Comparison of ENCODE assay signal across 1 cellular context in the genomic region with DNA sequence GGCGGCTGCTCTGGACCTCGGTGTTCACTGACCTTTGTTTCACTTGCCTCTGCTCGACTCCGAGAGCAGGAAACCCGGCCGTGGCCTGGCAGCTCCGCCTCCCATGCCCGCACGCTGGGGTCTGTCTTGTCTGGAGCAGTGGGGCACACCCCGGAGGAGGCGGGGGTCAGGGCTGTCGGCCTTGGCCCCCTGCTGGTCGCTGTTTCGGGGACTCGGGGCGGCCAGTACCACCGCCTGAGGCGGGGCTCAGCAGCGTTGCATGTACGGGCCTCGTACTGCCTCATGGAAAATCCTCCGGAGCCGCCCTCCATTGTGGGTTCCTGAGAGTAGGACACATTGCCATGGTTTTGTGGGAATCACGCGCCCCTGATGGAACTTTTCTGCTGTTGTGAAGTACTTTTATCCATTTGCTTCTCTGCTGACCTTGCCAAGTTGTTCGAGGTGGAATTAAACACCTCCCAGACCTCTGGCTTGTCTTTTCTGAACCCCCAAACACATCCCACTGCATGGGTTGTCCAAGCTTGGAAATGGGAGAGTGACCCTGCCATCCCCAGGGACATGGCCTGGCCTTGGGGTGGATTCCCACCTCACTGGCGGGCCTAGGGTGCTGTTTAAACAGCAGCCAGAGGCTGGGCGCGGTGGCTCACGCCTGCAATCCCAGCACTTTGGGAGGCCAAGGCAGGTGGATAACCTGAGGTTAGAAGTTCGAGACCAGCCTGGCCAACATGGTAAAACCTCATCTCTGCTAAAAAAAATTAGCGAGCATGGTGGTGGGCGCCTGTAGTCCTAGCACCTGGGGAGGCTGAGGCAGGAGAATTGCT.
TF ChIP-seq lines count a peak whose summit lies in the region.

No MANE protein-coding gene starts in this region.

TF ChIP-seq in HepG2, 621 proteins besides CTCF, POLR2A, EP300 and RAD21 (continued from another document):
- TF ChIP-seq ZNF564 (CRISPR knock-in tag; IDR thresholded peaks at IDR 0.05) (no peak), ZC3H13 (CRISPR knock-in tag; IDR thresholded peaks at IDR 0.05) (0 out of 2 replicates have a peak, but pooled peaks have one; percentile 15), ZFX (CRISPR knock-in tag; IDR thresholded peaks at IDR 0.05; ENCODE audit: low read depth) (peak; percentile 34), HOXA5 (CRISPR knock-in tag; IDR thresholded peaks at IDR 0.05) (no peak), CENPX (CRISPR knock-in tag; IDR thresholded peaks at IDR 0.05) (no peak), ZNF292 (CRISPR knock-in tag; IDR thresholded peaks at IDR 0.05; ENCODE audit: borderline replicate concordance, low read depth) (no peak), ZNF639 (CRISPR knock-in tag; conservative IDR thresholded peaks at IDR 0.05) (no peak), ZNF549 (CRISPR knock-in tag; IDR thresholded peaks at IDR 0.05) (no peak), HNRNPH1 (optimal IDR thresholded peaks at IDR 0.05; ENCODE audit: low read depth, low read length) (no peak), ZNF746 (CRISPR knock-in tag; IDR thresholded peaks at IDR 0.05) (no peak), THAP7 (CRISPR knock-in tag; IDR thresholded peaks at IDR 0.05) (no peak), ZNF232 (CRISPR knock-in tag; IDR thresholded peaks at IDR 0.05; ENCODE audit: borderline replicate concordance) (no peak), ZNF616 (CRISPR knock-in tag; IDR thresholded peaks at IDR 0.05; ENCODE audit: low read depth) (no peak), UBTF (CRISPR knock-in tag; IDR thresholded peaks at IDR 0.05) (peak; percentile 33; the same call in 1 of the 2 replicates), SRY (CRISPR knock-in tag; IDR thresholded peaks at IDR 0.05) (no peak), ZNF572 (CRISPR knock-in tag; IDR thresholded peaks at IDR 0.05) (no peak), ZFP41 (CRISPR knock-in tag; IDR thresholded peaks at IDR 0.05; ENCODE audit: borderline replicate concordance) (no peak), NONO (IDR thresholded peaks at IDR 0.05) (no peak), NONO (CRISPR knock-in tag; conservative IDR thresholded peaks at IDR 0.05) (no peak), HIC2 (CRISPR knock-in tag; IDR thresholded peaks at IDR 0.05; ENCODE audit: low read depth) (0 out of 2 replicates have a peak, but pooled peaks have one; percentile 27), PLRG1 (conservative IDR thresholded peaks at IDR 0.05) (no peak), GABPB1 (CRISPR knock-in tag; IDR thresholded peaks at IDR 0.05) (peak; percentile 35; the same call in 1 of the 2 replicates), HMGXB4 (CRISPR knock-in tag; IDR thresholded peaks at IDR 0.05; ENCODE audit: borderline replicate concordance in 1 of 2, low read depth in 1 of 2) (0 out of 4 replicates have a peak, but pooled peaks of 1 of the 2 experiments have one; percentile 19), ATF7-NPFF (CRISPR knock-in tag; IDR thresholded peaks at IDR 0.05; ENCODE audit: low read depth) (0 out of 2 replicates have a peak, but pooled peaks have one; percentile 35), RFXANK (CRISPR knock-in tag; IDR thresholded peaks at IDR 0.05) (no peak), HOXA7 (CRISPR knock-in tag; IDR thresholded peaks at IDR 0.05) (no peak), ZNF180 (CRISPR knock-in tag; IDR thresholded peaks at IDR 0.05; ENCODE audit: borderline replicate concordance, low read depth) (no peak), JDP2 (CRISPR knock-in tag; IDR thresholded peaks at IDR 0.05; ENCODE audit: borderline replicate concordance) (no peak), ZNF879 (CRISPR knock-in tag; IDR thresholded peaks at IDR 0.05) (no peak)
- TF ChIP-seq, protein P1, sequence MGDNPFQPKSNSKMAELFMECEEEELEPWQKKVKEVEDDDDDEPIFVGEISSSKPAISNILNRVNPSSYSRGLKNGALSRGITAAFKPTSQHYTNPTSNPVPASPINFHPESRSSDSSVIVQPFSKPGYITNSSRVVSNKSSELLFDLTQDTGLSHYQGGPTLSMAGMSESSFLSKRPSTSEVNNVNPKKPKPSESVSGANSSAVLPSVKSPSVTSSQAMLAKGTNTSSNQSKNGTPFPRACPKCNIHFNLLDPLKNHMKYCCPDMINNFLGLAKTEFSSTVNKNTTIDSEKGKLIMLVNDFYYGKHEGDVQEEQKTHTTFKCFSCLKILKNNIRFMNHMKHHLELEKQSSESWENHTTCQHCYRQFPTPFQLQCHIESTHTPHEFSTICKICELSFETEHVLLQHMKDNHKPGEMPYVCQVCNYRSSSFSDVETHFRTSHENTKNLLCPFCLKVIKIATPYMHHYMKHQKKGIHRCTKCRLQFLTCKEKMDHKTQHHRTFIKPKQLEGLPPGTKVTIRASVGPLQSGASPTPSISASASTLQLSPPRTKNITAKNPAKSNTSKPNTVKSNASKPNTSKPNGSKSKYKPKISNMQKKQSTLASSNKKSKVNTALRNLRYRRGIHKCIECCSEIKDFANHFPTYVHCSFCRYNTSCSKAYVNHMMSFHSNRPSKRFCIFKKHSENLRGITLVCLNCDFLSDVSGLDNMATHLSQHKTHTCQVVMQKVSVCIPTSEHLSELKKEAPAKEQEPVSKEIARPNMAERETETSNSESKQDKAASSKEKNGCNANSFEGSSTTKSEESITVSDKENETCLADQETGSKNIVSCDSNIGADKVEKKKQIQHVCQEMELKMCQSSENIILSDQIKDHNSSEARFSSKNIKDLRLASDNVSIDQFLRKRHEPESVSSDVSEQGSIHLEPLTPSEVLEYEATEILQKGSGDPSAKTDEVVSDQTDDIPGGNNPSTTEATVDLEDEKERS (CRISPR knock-in tag; IDR thresholded peaks at IDR 0.05) = no peak
- TF ChIP-seq, protein P2, sequence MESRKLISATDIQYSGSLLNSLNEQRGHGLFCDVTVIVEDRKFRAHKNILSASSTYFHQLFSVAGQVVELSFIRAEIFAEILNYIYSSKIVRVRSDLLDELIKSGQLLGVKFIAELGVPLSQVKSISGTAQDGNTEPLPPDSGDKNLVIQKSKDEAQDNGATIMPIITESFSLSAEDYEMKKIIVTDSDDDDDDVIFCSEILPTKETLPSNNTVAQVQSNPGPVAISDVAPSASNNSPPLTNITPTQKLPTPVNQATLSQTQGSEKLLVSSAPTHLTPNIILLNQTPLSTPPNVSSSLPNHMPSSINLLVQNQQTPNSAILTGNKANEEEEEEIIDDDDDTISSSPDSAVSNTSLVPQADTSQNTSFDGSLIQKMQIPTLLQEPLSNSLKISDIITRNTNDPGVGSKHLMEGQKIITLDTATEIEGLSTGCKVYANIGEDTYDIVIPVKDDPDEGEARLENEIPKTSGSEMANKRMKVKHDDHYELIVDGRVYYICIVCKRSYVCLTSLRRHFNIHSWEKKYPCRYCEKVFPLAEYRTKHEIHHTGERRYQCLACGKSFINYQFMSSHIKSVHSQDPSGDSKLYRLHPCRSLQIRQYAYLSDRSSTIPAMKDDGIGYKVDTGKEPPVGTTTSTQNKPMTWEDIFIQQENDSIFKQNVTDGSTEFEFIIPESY (CRISPR knock-in tag; IDR thresholded peaks at IDR 0.05) = peak; percentile 84; the same call in 1 of the 2 replicates
- TF ChIP-seq, protein P3, sequence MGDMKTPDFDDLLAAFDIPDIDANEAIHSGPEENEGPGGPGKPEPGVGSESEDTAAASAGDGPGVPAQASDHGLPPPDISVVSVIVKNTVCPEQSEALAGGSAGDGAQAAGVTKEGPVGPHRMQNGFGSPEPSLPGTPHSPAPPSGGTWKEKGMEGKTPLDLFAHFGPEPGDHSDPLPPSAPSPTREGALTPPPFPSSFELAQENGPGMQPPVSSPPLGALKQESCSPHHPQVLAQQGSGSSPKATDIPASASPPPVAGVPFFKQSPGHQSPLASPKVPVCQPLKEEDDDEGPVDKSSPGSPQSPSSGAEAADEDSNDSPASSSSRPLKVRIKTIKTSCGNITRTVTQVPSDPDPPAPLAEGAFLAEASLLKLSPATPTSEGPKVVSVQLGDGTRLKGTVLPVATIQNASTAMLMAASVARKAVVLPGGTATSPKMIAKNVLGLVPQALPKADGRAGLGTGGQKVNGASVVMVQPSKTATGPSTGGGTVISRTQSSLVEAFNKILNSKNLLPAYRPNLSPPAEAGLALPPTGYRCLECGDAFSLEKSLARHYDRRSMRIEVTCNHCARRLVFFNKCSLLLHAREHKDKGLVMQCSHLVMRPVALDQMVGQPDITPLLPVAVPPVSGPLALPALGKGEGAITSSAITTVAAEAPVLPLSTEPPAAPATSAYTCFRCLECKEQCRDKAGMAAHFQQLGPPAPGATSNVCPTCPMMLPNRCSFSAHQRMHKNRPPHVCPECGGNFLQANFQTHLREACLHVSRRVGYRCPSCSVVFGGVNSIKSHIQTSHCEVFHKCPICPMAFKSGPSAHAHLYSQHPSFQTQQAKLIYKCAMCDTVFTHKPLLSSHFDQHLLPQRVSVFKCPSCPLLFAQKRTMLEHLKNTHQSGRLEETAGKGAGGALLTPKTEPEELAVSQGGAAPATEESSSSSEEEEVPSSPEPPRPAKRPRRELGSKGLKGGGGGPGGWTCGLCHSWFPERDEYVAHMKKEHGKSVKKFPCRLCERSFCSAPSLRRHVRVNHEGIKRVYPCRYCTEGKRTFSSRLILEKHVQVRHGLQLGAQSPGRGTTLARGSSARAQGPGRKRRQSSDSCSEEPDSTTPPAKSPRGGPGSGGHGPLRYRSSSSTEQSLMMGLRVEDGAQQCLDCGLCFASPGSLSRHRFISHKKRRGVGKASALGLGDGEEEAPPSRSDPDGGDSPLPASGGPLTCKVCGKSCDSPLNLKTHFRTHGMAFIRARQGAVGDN (CRISPR knock-in tag; IDR thresholded peaks at IDR 0.05) = peak; percentile 68
- TF ChIP-seq, protein P4, sequence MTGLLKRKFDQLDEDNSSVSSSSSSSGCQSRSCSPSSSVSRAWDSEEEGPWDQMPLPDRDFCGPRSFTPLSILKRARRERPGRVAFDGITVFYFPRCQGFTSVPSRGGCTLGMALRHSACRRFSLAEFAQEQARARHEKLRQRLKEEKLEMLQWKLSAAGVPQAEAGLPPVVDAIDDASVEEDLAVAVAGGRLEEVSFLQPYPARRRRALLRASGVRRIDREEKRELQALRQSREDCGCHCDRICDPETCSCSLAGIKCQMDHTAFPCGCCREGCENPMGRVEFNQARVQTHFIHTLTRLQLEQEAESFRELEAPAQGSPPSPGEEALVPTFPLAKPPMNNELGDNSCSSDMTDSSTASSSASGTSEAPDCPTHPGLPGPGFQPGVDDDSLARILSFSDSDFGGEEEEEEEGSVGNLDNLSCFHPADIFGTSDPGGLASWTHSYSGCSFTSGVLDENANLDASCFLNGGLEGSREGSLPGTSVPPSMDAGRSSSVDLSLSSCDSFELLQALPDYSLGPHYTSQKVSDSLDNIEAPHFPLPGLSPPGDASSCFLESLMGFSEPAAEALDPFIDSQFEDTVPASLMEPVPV (CRISPR knock-in tag; IDR thresholded peaks at IDR 0.05) = no peak
